ENCODE assay signal across 9 cellular contexts in genomic region chr2:77712601-77713000, GRCh38.
"Had no signal": no experiment of that assay in that cellular context is flagged by ENCODE, and none has a peak within 500 bp of the region (broad histone marks: within the 10 kb centered on the region; RNA-seq: fewer than 3 reads in every experiment).

No MANE protein-coding gene starts in this region.

- DNase-seq: GM23248, GOT3, H9, HCEC 1CT, Karpas-422, KBM-7 had no signal

- H3K27ac ChIP-seq: GM23248, HL-60, KMS-11 had no signal

- H3K9ac ChIP-seq: GM23248, KMS-11 had no signal

- H3K4me2 ChIP-seq: KMS-11 had no signal

- FAIRE-seq: H54 had no signal

- H3K4me3 ChIP-seq: GM23248 had no signal

- H2AFZ ChIP-seq: GM23248 had no signal
